Comparison of ENCODE assay signal across 1 cellular context in the genomic region with DNA sequence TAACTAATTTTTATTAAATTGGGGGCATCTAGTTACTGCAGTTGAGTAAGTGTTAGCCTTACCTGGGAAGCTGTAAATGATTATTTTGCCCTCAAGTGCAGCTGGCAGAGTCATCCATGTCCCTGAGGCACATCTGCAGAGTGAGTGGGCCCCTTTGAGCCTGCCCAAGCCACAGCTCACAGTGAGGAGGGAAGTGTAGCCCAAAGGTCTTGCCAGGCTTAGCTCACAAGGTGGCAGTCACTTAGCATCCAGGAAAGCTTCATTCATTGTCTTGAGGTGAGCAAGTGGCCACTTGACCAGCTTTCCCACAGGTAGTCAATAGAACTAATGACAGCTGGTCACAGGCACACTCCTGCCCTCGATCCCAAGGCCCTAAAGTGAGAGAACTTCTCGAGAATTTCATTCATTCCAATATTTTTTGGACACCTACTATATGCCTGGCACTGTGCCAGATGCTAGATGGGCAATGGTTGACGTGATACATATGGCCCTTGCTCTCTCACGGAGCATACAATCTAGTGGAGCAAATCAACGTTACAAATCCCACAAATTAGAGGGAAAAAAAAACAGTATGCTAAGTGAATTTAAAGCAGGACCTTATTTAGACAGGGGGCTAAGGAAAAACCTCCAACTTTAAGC.
TF ChIP-seq lines count a peak whose summit lies in the region.

No MANE protein-coding gene starts in this region.

TF ChIP-seq in SK-N-SH treated with all-trans-retinoic acid at 6 μM for 48 hours, 23 proteins besides CTCF, POLR2A, EP300 and RAD21 (continued from another document):
- TF ChIP-seq, protein P1, sequence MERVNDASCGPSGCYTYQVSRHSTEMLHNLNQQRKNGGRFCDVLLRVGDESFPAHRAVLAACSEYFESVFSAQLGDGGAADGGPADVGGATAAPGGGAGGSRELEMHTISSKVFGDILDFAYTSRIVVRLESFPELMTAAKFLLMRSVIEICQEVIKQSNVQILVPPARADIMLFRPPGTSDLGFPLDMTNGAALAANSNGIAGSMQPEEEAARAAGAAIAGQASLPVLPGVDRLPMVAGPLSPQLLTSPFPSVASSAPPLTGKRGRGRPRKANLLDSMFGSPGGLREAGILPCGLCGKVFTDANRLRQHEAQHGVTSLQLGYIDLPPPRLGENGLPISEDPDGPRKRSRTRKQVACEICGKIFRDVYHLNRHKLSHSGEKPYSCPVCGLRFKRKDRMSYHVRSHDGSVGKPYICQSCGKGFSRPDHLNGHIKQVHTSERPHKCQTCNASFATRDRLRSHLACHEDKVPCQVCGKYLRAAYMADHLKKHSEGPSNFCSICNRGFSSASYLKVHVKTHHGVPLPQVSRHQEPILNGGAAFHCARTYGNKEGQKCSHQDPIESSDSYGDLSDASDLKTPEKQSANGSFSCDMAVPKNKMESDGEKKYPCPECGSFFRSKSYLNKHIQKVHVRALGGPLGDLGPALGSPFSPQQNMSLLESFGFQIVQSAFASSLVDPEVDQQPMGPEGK (CRISPR knock-in tag; IDR thresholded peaks at IDR 0.05; ENCODE audit: borderline replicate concordance), result no peak
- TF ChIP-seq ZFP3 (CRISPR knock-in tag; IDR thresholded peaks at IDR 0.05) (no peak), GLIS3 (CRISPR knock-in tag; IDR thresholded peaks at IDR 0.05) (no peak), ARNTL (CRISPR knock-in tag; IDR thresholded peaks at IDR 0.05; ENCODE audit: borderline replicate concordance, low read depth) (no peak), ZNF8 (CRISPR knock-in tag; IDR thresholded peaks at IDR 0.05) (no peak), ISL1 (CRISPR knock-in tag; IDR thresholded peaks at IDR 0.05) (no peak), TCF4 (CRISPR knock-in tag; IDR thresholded peaks at IDR 0.05; ENCODE audit: borderline replicate concordance) (no peak)
- TF ChIP-seq, protein P2, sequence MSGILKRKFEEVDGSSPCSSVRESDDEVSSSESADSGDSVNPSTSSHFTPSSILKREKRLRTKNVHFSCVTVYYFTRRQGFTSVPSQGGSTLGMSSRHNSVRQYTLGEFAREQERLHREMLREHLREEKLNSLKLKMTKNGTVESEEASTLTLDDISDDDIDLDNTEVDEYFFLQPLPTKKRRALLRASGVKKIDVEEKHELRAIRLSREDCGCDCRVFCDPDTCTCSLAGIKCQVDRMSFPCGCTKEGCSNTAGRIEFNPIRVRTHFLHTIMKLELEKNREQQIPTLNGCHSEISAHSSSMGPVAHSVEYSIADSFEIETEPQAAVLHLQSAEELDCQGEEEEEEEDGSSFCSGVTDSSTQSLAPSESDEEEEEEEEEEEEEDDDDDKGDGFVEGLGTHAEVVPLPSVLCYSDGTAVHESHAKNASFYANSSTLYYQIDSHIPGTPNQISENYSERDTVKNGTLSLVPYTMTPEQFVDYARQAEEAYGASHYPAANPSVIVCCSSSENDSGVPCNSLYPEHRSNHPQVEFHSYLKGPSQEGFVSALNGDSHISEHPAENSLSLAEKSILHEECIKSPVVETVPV (CRISPR knock-in tag; IDR thresholded peaks at IDR 0.05), result no peak
TF ChIP-seq in SK-N-SH treated with all-trans-retinoic acid at 6 μM for 48 hours: peak in this region for 0.
